In genomic region chrX:14872355-14872754, GRCh38 we compare ENCODE assay signal across 8 cellular contexts. TPM values are rescaled to one million over a fixed set of nuclear protein-coding genes. Genes with fewer than 3 reads are reported as not detected.
DNase-seq lines count a peak whose midpoint lies in the region; ATAC-seq and TF ChIP-seq lines count a peak whose summit lies in the region.

No MANE protein-coding gene starts in this region.

- H3K36me3 Mint-ChIP-seq in natural killer cell = peaks cover 2% of the 10 kb centered on the region

- peak overlapping the region; percentile 73 for H3K4me2 ChIP-seq in mammary epithelial cell (ENCODE audit: insufficient read depth, low read depth, low read length)

- ATAC-seq in natural killer cell (no peak), HG03108 (IDR thresholded peaks at IDR 0.05; ENCODE audit: unreplicated experiment) (no peak), left colon (no peak)

- no TSS peak for BruUV-seq in mammary epithelial cell (replicated peaks; lab: Mats Ljungman, UMichigan)

- peak overlapping the region; percentile 92 for H3K4me3 Mint-ChIP-seq in natural killer cell

- dilution Hi-C loops in mammary epithelial cell (cut with HindIII; ENCODE audit: low sequenced_read_pairs) = no loop called here

- peak overlapping the region; percentile 86 for H3K27ac ChIP-seq in C4-2B
- peak overlapping the region; percentile 79 for H3K27ac ChIP-seq in mammary epithelial cell (ENCODE audit: insufficient read depth, low read depth, low read length)

- WGBS in mammary epithelial cell (ENCODE audit: low coverage, missing lambda C conversion rate) = 54% methylated on average over 4 of the region's 7 CpGs

- no peaks in the 10 kb centered on the region for H3K4me1 ChIP-seq in mammary epithelial cell (ENCODE audit: insufficient read depth, low read length)

- intact Hi-C loops in mammary epithelial cell (cut with micrococcal nuclease) = no loop called here
- intact Hi-C loops in natural killer cell (cut with micrococcal nuclease) = loop anchor here (10.0 kb wide), 2 partner anchors 802 to 982 kb away; partner anchors contain the start of gene AP1S2
- intact Hi-C loops in posterior cingulate gyrus (cut with DNase I) = no loop called here
- intact Hi-C loops in left colon (cut with DNase I, micrococcal nuclease) = no loop called here

- CTCF ChIA-PET in mammary epithelial cell (lab: Charles Lee; ENCODE audit: low non-redundant PET) = interaction anchor here (0.6 kb wide), 2 partner anchors 27 to 343 kb away, joined by 3 read pairs; partner anchors contain the start of gene GLRA2

- H3K79me2 ChIP-seq in mammary epithelial cell (ENCODE audit: insufficient read depth, low read length) = peaks cover 55% of the 10 kb centered on the region

- peak overlapping the region; percentile 90 to 91 for H3K27ac Mint-ChIP-seq in natural killer cell

- TF ChIP-seq CTCF in C4-2B (conservative IDR thresholded peaks at IDR 0.05) = no peak
- TF ChIP-seq CTCF in mammary epithelial cell (conservative IDR thresholded peaks at IDR 0.05 in 1 of 2, IDR thresholded peaks at IDR 0.05 in 1 of 2; ENCODE audit: extremely low read depth in 1 of 2, insufficient read depth in 1 of 2, low read depth in 1 of 2, low read length in 2 of 2) = no peak
- no peak for TF ChIP-seq CTCF in natural killer cell (IDR thresholded peaks at IDR 0.05)

- DNase-seq in Jurkat, Clone E6-1 (ENCODE audit: low read depth, low spot score) = no peak
- no peak for DNase-seq in mammary epithelial cell
- DNase-seq in natural killer cell = no peak
- DNase-seq in GOT3 (lab: John Stamatoyannopoulos, UW) = no peak
- DNase-seq in posterior cingulate gyrus = no peak
- DNase-seq in left colon = no peak

- peaks cover 2% of the 10 kb centered on the region for H3K9me3 ChIP-seq in mammary epithelial cell (replicated peaks; ENCODE audit: insufficient read depth, low read length)

- H3K9ac ChIP-seq in mammary epithelial cell (ENCODE audit: insufficient read depth, low read length) = peak overlapping the region; percentile 82

- H3K4me1 Mint-ChIP-seq in natural killer cell = peaks cover 4 to 8% of the 10 kb centered on the region in 2 donors

- H3K27me3 Mint-ChIP-seq in natural killer cell (ENCODE audit: low read depth in 2 of 2) = no peaks in the 10 kb centered on the region

- H2AFZ ChIP-seq in mammary epithelial cell (ENCODE audit: low read depth, low read length) = peak overlapping the region; percentile 88

- H3K4me3 ChIP-seq in Jurkat, Clone E6-1 (ENCODE audit: low read length) = peak overlapping the region; percentile 78
- H3K4me3 ChIP-seq in mammary epithelial cell (replicated peaks in 1 of 3; ENCODE audit: insufficient read depth in 1 of 3, low read depth in 2 of 3, low read length in 3 of 3) = peak overlapping the region; percentile 66 to 84 (median 70)

- in situ Hi-C loops in mammary epithelial cell (cut with MboI; ENCODE audit: low sequenced_read_pairs in 2 of 2) = no loop called here

- H4K20me1 ChIP-seq in mammary epithelial cell (ENCODE audit: insufficient read depth, low read length) = no peaks in the 10 kb centered on the region

- no peaks in the 10 kb centered on the region for H3K9me3 Mint-ChIP-seq in natural killer cell

- H3K27me3 ChIP-seq in mammary epithelial cell (ENCODE audit: insufficient read depth, low read length) = no peaks in the 10 kb centered on the region

- H3K36me3 ChIP-seq in mammary epithelial cell (ENCODE audit: insufficient read depth, low read length) = no peaks in the 10 kb centered on the region

RNA-seq across cellular contexts. Expression of gene FANCB, which starts 0.5 kb away (rescaled TPM):
- polyA plus RNA-seq in Jurkat, Clone E6-1 (2012; ENCODE audit: insufficient read depth, insufficient read length) = 7.4 TPM
- total RNA-seq in mammary epithelial cell = 1 to 10 TPM; 2.0 to 6.4 TPM
- 2.3 TPM for polyA plus RNA-seq in mammary epithelial cell
- polyA minus RNA-seq in mammary epithelial cell = 2.3 TPM
- total RNA-seq in natural killer cell = 1 to 10 TPM; 6.0 to 9.3 (median 7.8) TPM
- total RNA-seq in left colon = 1 to 10 TPM; 1.2 to 1.8 TPM

RNA-seq across cellular contexts. Expression of gene MOSPD2, which starts 0.9 kb away (rescaled TPM):
- 15.5 TPM for polyA plus RNA-seq in Jurkat, Clone E6-1 (2012; ENCODE audit: insufficient read depth, insufficient read length)
- total RNA-seq in mammary epithelial cell = 10 to 100 TPM; 20.7 to 28.0 TPM
- polyA plus RNA-seq in mammary epithelial cell = 10.0 TPM
- 1.3 TPM for polyA minus RNA-seq in mammary epithelial cell
- 10 to 100 TPM; 10.5 to 18.0 (median 11.2) TPM for total RNA-seq in natural killer cell
- total RNA-seq in left colon = 10 to 100 TPM in 1 of 2 donors, 1 to 10 TPM in 1; 7.6 to 10.9 TPM
